In the genomic region with DNA sequence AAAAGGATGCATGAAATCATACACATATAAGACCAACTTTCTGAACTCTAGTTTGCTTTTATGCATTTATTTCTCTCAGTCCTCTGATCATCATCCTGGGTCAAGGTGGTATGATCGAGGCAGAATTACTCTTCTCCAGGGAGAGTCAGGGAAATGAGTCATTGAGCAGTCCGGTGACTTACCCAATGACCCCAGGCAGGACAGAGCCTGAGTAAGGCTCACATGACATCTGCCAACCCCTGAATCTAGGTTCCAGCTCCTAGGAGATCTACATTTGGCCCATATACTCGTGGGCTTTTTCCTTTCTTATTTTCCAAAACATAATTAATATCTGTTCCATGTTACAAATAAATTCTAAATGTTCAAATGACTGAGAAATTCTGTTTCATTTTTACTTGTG, we compare ENCODE assay signal across 18 cellular contexts.
DNase-seq lines count a peak whose midpoint lies in the region; FAIRE-seq and TF ChIP-seq lines count a peak whose summit lies in the region.
"Had no signal": no experiment of that assay in that cellular context is flagged by ENCODE, and none has a peak within 500 bp of the region (broad histone marks: within the 10 kb centered on the region; RNA-seq: fewer than 3 reads in every experiment).

No MANE protein-coding gene starts in this region.

- FAIRE-seq in RCC 7860 (lab: Jason Lieb, UNC) (peak; percentile 90), D721Med (lab: Jason Lieb, UNC) (no peak)
- FAIRE-seq: GM12878, small intestine had no signal

- no peak overlapping the region for H3K4me3 ChIP-seq in fibroblast of mammary gland (ENCODE audit: control insufficient read depth, low read depth, low read length)
- no peak overlapping the region for H3K4me3 ChIP-seq in retinal pigment epithelial cell (ENCODE audit: low read length)
- H3K4me3 ChIP-seq: colonic mucosa, esophagus squamous epithelium, GM12878 had no signal

- no peak for TF ChIP-seq CTCF in fibroblast of mammary gland (conservative IDR thresholded peaks at IDR 0.05; ENCODE audit: control insufficient read depth, insufficient read depth, low read depth, low read length)
- no peak for TF ChIP-seq CTCF in retinal pigment epithelial cell (conservative IDR thresholded peaks at IDR 0.05; ENCODE audit: low read depth, low read length)
- TF ChIP-seq CTCF in D721Med (IDR thresholded peaks at IDR 0.05; ENCODE audit: insufficient read depth, missing control alignments), result no peak

- DNase-seq in EH (ENCODE audit: low read depth) (peak; percentile 34), RCC 7860 (ENCODE audit: low spot score) (peak; percentile 70), fibroblast of mammary gland (ENCODE audit: low read depth) (peak; percentile 86), retinal pigment epithelial cell (ENCODE audit: low read depth) (peak; percentile 48), NCI-H2107 treated with DMSO at 0.1 percent for 48 hours (lab: John Stamatoyannopoulos, UW; ENCODE audit: unreplicated experiment) (no peak), D721Med (ENCODE audit: insufficient read length, low spot score) (no peak), mesenteric fat pad (ENCODE audit: low spot score) (no peak), SIG-M5 (lab: John Stamatoyannopoulos, UW) (no peak)
- DNase-seq: amygdala; BE2C; colonic mucosa; esophagus squamous epithelium; HFFc6; NCI-H1930; NCI-H82; small intestine; stimulated activated naive CD8-positive, alpha-beta T cell treated with anti-CD3 and anti-CD28 coated beads, Interleukin-15, Interleukin-2, amounts not matched to agents 100 U/mL and 50 U/mL, for 24 hours had no signal

Comparison
In these comparisons a context has a peak if more than half of its experiments do, and no peak if none do; other contexts are left out.
1. DNase-seq: peak in EH (single experiment), RCC 7860 (single experiment), fibroblast of mammary gland (single experiment) and retinal pigment epithelial cell (single experiment); none in NCI-H2107 treated with DMSO at 0.1 percent for 48 hours (single experiment), D721Med (single experiment), mesenteric fat pad (single experiment) and SIG-M5 (single experiment).